In genomic region chr3:177193706-177194268, GRCh38 we compare ENCODE assay signal across 9 cellular contexts. TPM values are rescaled to one million over a fixed set of nuclear protein-coding genes. Genes with fewer than 3 reads are reported as not detected.
DNase-seq lines count a peak whose midpoint lies in the region; ATAC-seq and TF ChIP-seq lines count a peak whose summit lies in the region.
"Had no signal": no experiment of that assay in that cellular context is flagged by ENCODE, and none has a peak within 500 bp of the region (broad histone marks: within the 10 kb centered on the region; RNA-seq: fewer than 3 reads in every experiment).

No MANE protein-coding gene starts in this region.

- TF ChIP-seq POLR2A in upper lobe of left lung (IDR thresholded peaks at IDR 0.05): no peak
- TF ChIP-seq POLR2A in testis (IDR thresholded peaks at IDR 0.05): no peak

- H3K27me3 ChIP-seq in upper lobe of left lung: no peaks in the 10 kb centered on the region
- no peaks in the 10 kb centered on the region for H3K27me3 ChIP-seq in testis

- peaks cover 5% of the 10 kb centered on the region for H3K36me3 Mint-ChIP-seq in chondrocyte (ENCODE audit: low read depth)
- peaks cover 10% of the 10 kb centered on the region for H3K36me3 Mint-ChIP-seq in osteocyte (ENCODE audit: unreplicated experiment)

- intact Hi-C loops in testis (cut with DNase I; ENCODE audit: low total_unique reads): no loop called here

- H3K36me3 ChIP-seq in upper lobe of left lung (no peaks in the 10 kb centered on the region), testis (ENCODE audit: low read depth, missing control alignments) (no peaks in the 10 kb centered on the region)

- TF ChIP-seq EP300 in upper lobe of left lung (IDR thresholded peaks at IDR 0.05): no peak

- H3K27ac Mint-ChIP-seq in chondrocyte (ENCODE audit: unreplicated experiment): peak overlapping the region; percentile 96
- peak overlapping the region; percentile 94 for H3K27ac Mint-ChIP-seq in osteocyte (ENCODE audit: unreplicated experiment)

- no peak for ATAC-seq in upper lobe of left lung (ENCODE audit: low FRiP score in 2 of 2)
- ATAC-seq in HG03460 (IDR thresholded peaks at IDR 0.05; ENCODE audit: unreplicated experiment): no peak

- no peaks in the 10 kb centered on the region for H3K27me3 Mint-ChIP-seq in chondrocyte (ENCODE audit: low read depth)
- no peaks in the 10 kb centered on the region for H3K27me3 Mint-ChIP-seq in osteocyte (ENCODE audit: unreplicated experiment)

- H3K4me1 Mint-ChIP-seq in chondrocyte (ENCODE audit: low read depth) (peaks cover 60% of the 10 kb centered on the region), osteocyte (ENCODE audit: unreplicated experiment) (peaks cover 48% of the 10 kb centered on the region)

- 67 to 79% methylated on average over 8 of the region's 8 CpGs for WGBS in upper lobe of left lung, 2 donors
- WGBS in testis, 2 donors: 50 to 60% methylated on average over 8 of the region's 8 CpGs

- no peaks in the 10 kb centered on the region for H3K9me3 Mint-ChIP-seq in chondrocyte (ENCODE audit: low read depth)
- no peaks in the 10 kb centered on the region for H3K9me3 Mint-ChIP-seq in osteocyte (ENCODE audit: unreplicated experiment)

- H3K4me3 ChIP-seq in upper lobe of left lung: peak overlapping the region in 2 of 4 donors; percentile 76 to 91
- H3K4me3 ChIP-seq in testis: no peak overlapping the region

- H3K4me1 ChIP-seq in upper lobe of left lung: peaks cover 31 to 46% (median 37%) of the 10 kb centered on the region in 4 donors
- peaks cover 23% of the 10 kb centered on the region for H3K4me1 ChIP-seq in testis

- no peaks in the 10 kb centered on the region for H3K9me3 ChIP-seq in upper lobe of left lung
- no peaks in the 10 kb centered on the region for H3K9me3 ChIP-seq in testis

- DNase-seq in ELF-1 (ENCODE audit: low read depth, low spot score): peak; percentile 60
- DNase-seq in NCI-H1417 (lab: John Stamatoyannopoulos, UW): peak in 2 of 3 experiments; percentile 63 to 87
- no peak for DNase-seq in chondrocyte (ENCODE audit: low spot score)
- DNase-seq in osteocyte (ENCODE audit: extremely low spot score, unreplicated experiment): no peak
- DNase-seq in upper lobe of left lung: no peak
- no peak for DNase-seq in NAMALWA (ENCODE audit: low spot score)
- DNase-seq in testis: no peak
- DNase-seq: NCI-H1092 treated with DMSO at 0.1 percent for 48 hours had no signal

- H3K4me3 Mint-ChIP-seq in chondrocyte (ENCODE audit: unreplicated experiment) (peak overlapping the region; percentile 97), osteocyte (ENCODE audit: unreplicated experiment) (peak overlapping the region; percentile 93)

- peak overlapping the region in 2 of 4 donors; percentile 28 to 99 for H3K27ac ChIP-seq in upper lobe of left lung
- H3K27ac ChIP-seq in testis: no peak overlapping the region

- no peak for TF ChIP-seq CTCF in chondrocyte (IDR thresholded peaks at IDR 0.05)
- no peak for TF ChIP-seq CTCF in osteocyte (IDR thresholded peaks at IDR 0.05)
- no peak for TF ChIP-seq CTCF in upper lobe of left lung (IDR thresholded peaks at IDR 0.05)
- no peak for TF ChIP-seq CTCF in testis (IDR thresholded peaks at IDR 0.05)

RNA-seq across cellular contexts. Expression of gene TBL1XR1, which starts 3.5 kb away (rescaled TPM):
- 225 to 372 TPM (median 357 TPM) in 3 replicates for total RNA-seq in chondrocyte
- 370 and 381 TPM in 2 replicates for total RNA-seq in osteocyte
- 100 to 1,000 TPM in 3 of 6 donors, 10 to 100 TPM in 3; 46.1 to 156 (median 86.6) TPM for total RNA-seq in upper lobe of left lung
- total RNA-seq in testis: 10 to 100 TPM; 59.8 to 67.6 TPM
- polyA plus RNA-seq in testis (ENCODE audit: insufficient read depth, low read depth, low replicate concordance): 44.2 TPM

Comparison
In these comparisons a context has a peak if more than half of its experiments do, and no peak if none do; other contexts are left out.
1. DNase-seq: peak in ELF-1 (single experiment) and NCI-H1417 (2 of 3); none in chondrocyte (single experiment), osteocyte (single experiment), upper lobe of left lung (0 of 2), NAMALWA (single experiment) and testis (single experiment).